In genomic region chrX:46959985-46960700, GRCh38 we compare ENCODE assay signal across 18 cellular contexts.
"Had no signal": no experiment of that assay in that cellular context is flagged by ENCODE, and none has a peak within 500 bp of the region (broad histone marks: within the 10 kb centered on the region; RNA-seq: fewer than 3 reads in every experiment).

No MANE protein-coding gene starts in this region.

- H3K27me3 ChIP-seq: body of pancreas, colonic mucosa, esophagus squamous epithelium, upper lobe of right lung had no signal

- H3K9me3 ChIP-seq: body of pancreas, colonic mucosa, esophagus squamous epithelium, lower lobe of right lung, prostate gland, upper lobe of right lung had no signal

- H3K36me3 ChIP-seq: colonic mucosa, esophagus squamous epithelium, lower lobe of right lung, prostate gland, upper lobe of right lung had no signal

- ATAC-seq: body of pancreas, right cardiac atrium had no signal

- DNase-seq: activated CD4-positive, alpha-beta T cell treated with anti-CD3 and anti-CD28 coated beads, Interleukin-2, amount 10 ng/mL, durations not matched to agents 7 days and 5 days; activated CD8-positive, alpha-beta memory T cell treated with anti-CD3 and anti-CD28 coated beads for 24 hours; activated gamma-delta T cell treated with Interleukin-2 at 50 U/mL for 16 hours; activated naive CD8-positive, alpha-beta T cell treated with anti-CD3 and anti-CD28 coated beads for 36 hours; amygdala; body of pancreas; central memory CD4-positive, alpha-beta T cell; colonic mucosa; esophagus squamous epithelium; glutamatergic neuron; kidney glomerular epithelial cell; lower lobe of right lung; right cardiac atrium; small intestine; stimulated activated CD4-positive, alpha-beta T cell treated with anti-CD3 and anti-CD28 coated beads, Interleukin-4, amount 100 ng/mL, for 4 hours; stimulated activated CD8-positive, alpha-beta memory T cell treated with anti-CD3 and anti-CD28 coated beads, Interleukin-4, amount 100 ng/mL, for 48 hours; upper lobe of right lung had no signal

- H3K4me1 ChIP-seq: colonic mucosa, prostate gland, upper lobe of right lung had no signal

- H3K27ac ChIP-seq: body of pancreas, colonic mucosa, esophagus squamous epithelium, lower lobe of right lung, prostate gland, upper lobe of right lung had no signal

- H3K4me3 ChIP-seq: body of pancreas, colonic mucosa, esophagus squamous epithelium, lower lobe of right lung, prostate gland, upper lobe of right lung had no signal
